In the genomic region with DNA sequence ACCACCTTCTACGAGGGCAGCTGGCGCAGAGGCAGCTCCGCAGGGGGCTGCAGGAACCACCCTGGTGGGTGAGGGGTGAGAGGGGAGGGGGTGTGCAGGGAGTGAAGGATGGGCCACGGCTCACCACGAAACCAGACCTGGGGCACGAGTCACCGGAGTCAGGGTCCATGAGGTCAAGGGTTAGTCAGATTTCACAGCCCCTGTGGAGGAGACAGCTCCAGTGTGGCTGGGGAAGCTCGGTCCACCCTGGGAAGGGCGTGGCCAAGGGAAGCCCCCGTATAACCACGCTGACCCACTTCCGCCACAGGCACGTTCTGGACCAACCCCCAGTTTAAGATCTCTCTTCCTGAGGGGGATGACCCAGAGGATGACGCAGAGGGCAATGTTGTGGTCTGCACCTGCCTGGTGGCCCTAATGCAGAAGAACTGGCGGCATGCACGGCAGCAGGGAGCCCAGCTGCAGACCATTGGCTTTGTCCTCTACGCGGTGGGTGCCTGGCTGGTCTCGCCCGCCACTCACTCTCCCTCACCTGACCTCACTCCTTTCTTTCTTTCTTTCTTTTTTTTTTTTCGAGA, we compare ENCODE assay signal across 10 cellular contexts. TPM values are rescaled to one million over a fixed set of nuclear protein-coding genes. Genes with fewer than 3 reads are reported as not detected.
DNase-seq lines count a peak whose midpoint lies in the region; FAIRE-seq and TF ChIP-seq lines count a peak whose summit lies in the region.
"Had no signal": no experiment of that assay in that cellular context is flagged by ENCODE, and none has a peak within 500 bp of the region (broad histone marks: within the 10 kb centered on the region; RNA-seq: fewer than 3 reads in every experiment).

No MANE protein-coding gene starts in this region.

- no peak for FAIRE-seq in GM19239 (lab: Jason Lieb, UNC)

- TF ChIP-seq CTCF in BE2C (IDR thresholded peaks at IDR 0.05; ENCODE audit: low read depth, low read length) (no peak), osteoblast (IDR thresholded peaks at IDR 0.05; ENCODE audit: extremely low read depth, low read depth, low read length) (no peak)

- no peaks in the 10 kb centered on the region for H3K9me3 ChIP-seq in BE2C
- H3K9me3 ChIP-seq in osteoblast (ENCODE audit: low read depth, low read length): no peaks in the 10 kb centered on the region
- H3K9me3 ChIP-seq: tibial artery had no signal

- H3K27ac ChIP-seq in osteoblast (ENCODE audit: low read depth, low read length): no peak overlapping the region
- H3K27ac ChIP-seq: cardiac muscle cell had no signal

- H3K27me3 ChIP-seq in BE2C (no peaks in the 10 kb centered on the region), osteoblast (ENCODE audit: insufficient read depth, low read length) (no peaks in the 10 kb centered on the region)
- H3K27me3 ChIP-seq: cardiac muscle cell, tibial artery had no signal

- no peak overlapping the region for H3K4me2 ChIP-seq in osteoblast (ENCODE audit: insufficient read depth, low read length)

- H3K36me3 ChIP-seq in BE2C (no peaks in the 10 kb centered on the region), osteoblast (ENCODE audit: insufficient read depth, low read length) (no peaks in the 10 kb centered on the region)
- H3K36me3 ChIP-seq: cardiac muscle cell, tibial artery had no signal

- H3K79me2 ChIP-seq in osteoblast (ENCODE audit: insufficient read depth, low read length): no peaks in the 10 kb centered on the region

- DNase-seq in ELR (ENCODE audit: low read depth) (peak; percentile 29), GM19239 (ENCODE audit: insufficient read length, low spot score) (peak; percentile 35), MV-4-11 (lab: John Stamatoyannopoulos, UW) (peak; percentile 8), germinal center (ENCODE audit: low spot score) (peak; percentile 53), BE2C (no peak), COR-L47 (lab: John Stamatoyannopoulos, UW) (no peak), nucleus accumbens (lab: John Stamatoyannopoulos, UW) (no peak), osteoblast (ENCODE audit: insufficient read length, low spot score, missing footprints) (no peak)
- DNase-seq: tibial artery had no signal

- no peak overlapping the region for H2AFZ ChIP-seq in osteoblast (ENCODE audit: low read length)

- H3K4me3 ChIP-seq in BE2C (ENCODE audit: low read depth, low read length) (no peak overlapping the region), osteoblast (ENCODE audit: insufficient read depth, low read length) (no peak overlapping the region)
- H3K4me3 ChIP-seq: cardiac muscle cell, tibial artery had no signal

- H3K4me1 ChIP-seq in BE2C: no peaks in the 10 kb centered on the region
- H3K4me1 ChIP-seq in osteoblast (ENCODE audit: insufficient read depth, low read length): peaks cover 21% of the 10 kb centered on the region

- no peaks in the 10 kb centered on the region for H4K20me1 ChIP-seq in osteoblast (ENCODE audit: insufficient read depth, low read length)

RNA-seq across cellular contexts. Expression of gene CAPN11, which starts 18.4 kb away (rescaled TPM):
- not detected for polyA plus RNA-seq in BE2C (2012; ENCODE audit: insufficient read depth, insufficient read length, low read depth)
- total RNA-seq in osteoblast: not detected in 2 replicates
- total RNA-seq: cardiac muscle cell had no signal
- polyA plus RNA-seq: cardiac muscle cell had no signal

RNA-seq across cellular contexts. Expression of gene MYMX, which starts 39.7 kb away (rescaled TPM):
- polyA plus RNA-seq in BE2C (2012; ENCODE audit: insufficient read depth, insufficient read length, low read depth): 5.1 TPM
- not detected in 2 replicates for total RNA-seq in osteoblast
- total RNA-seq: cardiac muscle cell had no signal

RNA-seq across cellular contexts. Expression of gene SLC29A1, which starts 46.4 kb away (rescaled TPM):
- polyA plus RNA-seq in BE2C (2012; ENCODE audit: insufficient read depth, insufficient read length, low read depth): 184 TPM
- 8.0 and 10.0 TPM in 2 replicates for total RNA-seq in osteoblast

RNA-seq across cellular contexts. Expression of gene TMEM63B, which starts 49.7 kb away (rescaled TPM):
- polyA plus RNA-seq in BE2C (2012; ENCODE audit: insufficient read depth, insufficient read length, low read depth): 46.5 TPM
- 32.7 and 36.6 TPM in 2 replicates for total RNA-seq in osteoblast

RNA-seq across cellular contexts. Expression of gene MRPL14, which starts 49.8 kb away (rescaled TPM):
- polyA plus RNA-seq in BE2C (2012; ENCODE audit: insufficient read depth, insufficient read length, low read depth): 190 TPM
- total RNA-seq in osteoblast: 47.7 and 49.9 TPM in 2 replicates

Comparison
In these comparisons a context has a peak if more than half of its experiments do, and no peak if none do; other contexts are left out.
1. DNase-seq: peak in ELR (single experiment), GM19239 (single experiment), MV-4-11 (single experiment) and germinal center (single experiment); none in BE2C (single experiment), COR-L47 (single experiment), nucleus accumbens (0 of 56) and osteoblast (single experiment).